In genomic region chr3:17747184-17747889, GRCh38 we compare ENCODE assay signal across 1 cellular context.
TF ChIP-seq lines count a peak whose summit lies in the region.

No MANE protein-coding gene starts in this region.

TF ChIP-seq in HepG2, 621 proteins besides CTCF, POLR2A, EP300 and RAD21 (continued from another document):
- TF ChIP-seq HNF4G (IDR thresholded peaks at IDR 0.05; ENCODE audit: borderline replicate concordance, low read depth, low read length) (peak; percentile 41), HNF4G (CRISPR knock-in tag; IDR thresholded peaks at IDR 0.05; ENCODE audit: borderline replicate concordance, low read depth) (no peak), HDAC1 (CRISPR knock-in tag; IDR thresholded peaks at IDR 0.05) (0 out of 2 replicates have a peak, but pooled peaks have one; percentile 26), MAF1 (CRISPR knock-in tag; IDR thresholded peaks at IDR 0.05; ENCODE audit: borderline replicate concordance) (no peak), NCOR1 (IDR thresholded peaks at IDR 0.05; ENCODE audit: borderline replicate concordance, low read length) (peak; percentile 30; the same call in 1 of the 2 replicates), RARA (CRISPR knock-in tag; IDR thresholded peaks at IDR 0.05) (peak; percentile 56), RXRA (CRISPR knock-in tag; IDR thresholded peaks at IDR 0.05) (peak; percentile 68), ZBTB38 (CRISPR knock-in tag; IDR thresholded peaks at IDR 0.05) (peak; percentile 77), POLR2G (IDR thresholded peaks at IDR 0.05; ENCODE audit: low read depth, low read length) (peak; percentile 54; the same call in 1 of the 2 replicates), DNMT3B (CRISPR knock-in tag; conservative IDR thresholded peaks at IDR 0.05) (no peak), ZNF564 (CRISPR knock-in tag; IDR thresholded peaks at IDR 0.05) (0 out of 2 replicates have a peak, but pooled peaks have one; percentile 25), NR2F6 (IDR thresholded peaks at IDR 0.05) (peak; percentile 31; the same call in 1 of the 2 replicates), NR2F6 (CRISPR knock-in tag; IDR thresholded peaks at IDR 0.05) (no peak), CREM (IDR thresholded peaks at IDR 0.05) (0 out of 2 replicates have a peak, but pooled peaks have one; percentile 18), CREM (CRISPR knock-in tag; IDR thresholded peaks at IDR 0.05) (no peak), XBP1 (CRISPR knock-in tag; IDR thresholded peaks at IDR 0.05) (no peak), MYC (CRISPR knock-in tag; IDR thresholded peaks at IDR 0.05; ENCODE audit: borderline replicate concordance) (peak; percentile 21; the same call in 1 of the 2 replicates), ZNF777 (CRISPR knock-in tag; IDR thresholded peaks at IDR 0.05) (no peak), HNF4A (CRISPR knock-in tag; IDR thresholded peaks at IDR 0.05) (peak; percentile 59), SALL1 (CRISPR knock-in tag; IDR thresholded peaks at IDR 0.05) (peak; percentile 49; the same call in 1 of the 2 replicates), ZNF740 (CRISPR knock-in tag; IDR thresholded peaks at IDR 0.05) (no peak)
- TF ChIP-seq, protein P1, sequence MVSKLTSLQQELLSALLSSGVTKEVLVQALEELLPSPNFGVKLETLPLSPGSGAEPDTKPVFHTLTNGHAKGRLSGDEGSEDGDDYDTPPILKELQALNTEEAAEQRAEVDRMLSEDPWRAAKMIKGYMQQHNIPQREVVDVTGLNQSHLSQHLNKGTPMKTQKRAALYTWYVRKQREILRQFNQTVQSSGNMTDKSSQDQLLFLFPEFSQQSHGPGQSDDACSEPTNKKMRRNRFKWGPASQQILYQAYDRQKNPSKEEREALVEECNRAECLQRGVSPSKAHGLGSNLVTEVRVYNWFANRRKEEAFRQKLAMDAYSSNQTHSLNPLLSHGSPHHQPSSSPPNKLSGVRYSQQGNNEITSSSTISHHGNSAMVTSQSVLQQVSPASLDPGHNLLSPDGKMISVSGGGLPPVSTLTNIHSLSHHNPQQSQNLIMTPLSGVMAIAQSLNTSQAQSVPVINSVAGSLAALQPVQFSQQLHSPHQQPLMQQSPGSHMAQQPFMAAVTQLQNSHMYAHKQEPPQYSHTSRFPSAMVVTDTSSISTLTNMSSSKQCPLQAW (CRISPR knock-in tag; IDR thresholded peaks at IDR 0.05) = no peak
- TF ChIP-seq, protein P2, sequence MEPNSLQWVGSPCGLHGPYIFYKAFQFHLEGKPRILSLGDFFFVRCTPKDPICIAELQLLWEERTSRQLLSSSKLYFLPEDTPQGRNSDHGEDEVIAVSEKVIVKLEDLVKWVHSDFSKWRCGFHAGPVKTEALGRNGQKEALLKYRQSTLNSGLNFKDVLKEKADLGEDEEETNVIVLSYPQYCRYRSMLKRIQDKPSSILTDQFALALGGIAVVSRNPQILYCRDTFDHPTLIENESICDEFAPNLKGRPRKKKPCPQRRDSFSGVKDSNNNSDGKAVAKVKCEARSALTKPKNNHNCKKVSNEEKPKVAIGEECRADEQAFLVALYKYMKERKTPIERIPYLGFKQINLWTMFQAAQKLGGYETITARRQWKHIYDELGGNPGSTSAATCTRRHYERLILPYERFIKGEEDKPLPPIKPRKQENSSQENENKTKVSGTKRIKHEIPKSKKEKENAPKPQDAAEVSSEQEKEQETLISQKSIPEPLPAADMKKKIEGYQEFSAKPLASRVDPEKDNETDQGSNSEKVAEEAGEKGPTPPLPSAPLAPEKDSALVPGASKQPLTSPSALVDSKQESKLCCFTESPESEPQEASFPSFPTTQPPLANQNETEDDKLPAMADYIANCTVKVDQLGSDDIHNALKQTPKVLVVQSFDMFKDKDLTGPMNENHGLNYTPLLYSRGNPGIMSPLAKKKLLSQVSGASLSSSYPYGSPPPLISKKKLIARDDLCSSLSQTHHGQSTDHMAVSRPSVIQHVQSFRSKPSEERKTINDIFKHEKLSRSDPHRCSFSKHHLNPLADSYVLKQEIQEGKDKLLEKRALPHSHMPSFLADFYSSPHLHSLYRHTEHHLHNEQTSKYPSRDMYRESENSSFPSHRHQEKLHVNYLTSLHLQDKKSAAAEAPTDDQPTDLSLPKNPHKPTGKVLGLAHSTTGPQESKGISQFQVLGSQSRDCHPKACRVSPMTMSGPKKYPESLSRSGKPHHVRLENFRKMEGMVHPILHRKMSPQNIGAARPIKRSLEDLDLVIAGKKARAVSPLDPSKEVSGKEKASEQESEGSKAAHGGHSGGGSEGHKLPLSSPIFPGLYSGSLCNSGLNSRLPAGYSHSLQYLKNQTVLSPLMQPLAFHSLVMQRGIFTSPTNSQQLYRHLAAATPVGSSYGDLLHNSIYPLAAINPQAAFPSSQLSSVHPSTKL (CRISPR knock-in tag; IDR thresholded peaks at IDR 0.05) = 0 out of 2 replicates have a peak, but pooled peaks have one; percentile 15
TF ChIP-seq in HepG2: peak in this region for 26.
